ENCODE assay signal across 24 cellular contexts in the genomic region with DNA sequence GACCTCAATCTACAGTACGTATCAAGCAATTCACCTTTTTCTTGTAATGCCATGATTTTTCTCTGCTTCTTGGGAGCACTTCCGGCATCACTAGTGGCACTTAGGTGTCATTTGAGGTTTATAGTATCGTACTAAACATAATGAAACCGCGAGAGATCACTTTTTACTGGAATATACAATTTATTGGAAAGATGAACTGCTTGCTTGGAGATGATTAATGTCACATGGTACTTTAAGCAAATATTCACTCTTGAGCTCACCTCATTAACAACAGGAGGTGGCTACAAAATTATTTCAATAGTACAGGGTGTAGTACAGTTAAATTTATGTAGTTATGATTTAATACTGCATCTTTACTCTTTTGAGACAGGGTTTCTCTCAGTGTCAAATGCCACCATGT. TPM values are rescaled to one million over a fixed set of nuclear protein-coding genes. Genes with fewer than 3 reads are reported as not detected.
DNase-seq lines count a peak whose midpoint lies in the region; ATAC-seq and TF ChIP-seq lines count a peak whose summit lies in the region.
"Had no signal": no experiment of that assay in that cellular context is flagged by ENCODE, and none has a peak within 500 bp of the region (broad histone marks: within the 10 kb centered on the region; RNA-seq: fewer than 3 reads in every experiment).

No MANE protein-coding gene starts in this region.

- POLR2A ChIA-PET in HEK293T (lab: Yijun Ruan, JAX), result no interaction called here

- intact Hi-C loops in mucosa of descending colon (cut with DNase I, micrococcal nuclease), result no loop called here

- CTCF ChIA-PET in HEK293T (lab: Yijun Ruan, JAX), result interaction anchor here (0.6 to 1.1 kb wide), 2 partner anchors 9 to 62 kb away, joined by 3 to 4 read pairs; no protein-coding TSS in a partner anchor

- ATAC-seq in mucosa of descending colon, result peak; percentile 26
- ATAC-seq: activated CD8-positive, alpha-beta T cell treated with anti-CD3 and anti-CD28 coated beads for 36 hours; effector memory CD8-positive, alpha-beta T cell; left lobe of liver; naive thymus-derived CD4-positive, alpha-beta T cell; Panc1; T-cell had no signal

- no peaks in the 10 kb centered on the region for H3K9me3 ChIP-seq in mucosa of descending colon
- H3K9me3 ChIP-seq: BE2C, breast epithelium, colonic mucosa, esophagus squamous epithelium, upper lobe of left lung had no signal

- peaks cover 2% of the 10 kb centered on the region for H3K4me1 ChIP-seq in mucosa of descending colon (ENCODE audit: low read depth)
- H3K4me1 ChIP-seq: BE2C, breast epithelium, colonic mucosa, esophagus squamous epithelium, upper lobe of left lung had no signal

- TF ChIP-seq CTCF in mucosa of descending colon (IDR thresholded peaks at IDR 0.05), result no peak

- DNase-seq in NCI-H2107 treated with DMSO at 0.1 percent for 48 hours (lab: John Stamatoyannopoulos, UW; ENCODE audit: unreplicated experiment) (peak; percentile 72), NCI-H2107 (lab: John Stamatoyannopoulos, UW) (no peak), HEK293T (ENCODE audit: extremely low spot score) (no peak), NCI-H748 (lab: John Stamatoyannopoulos, UW; ENCODE audit: unreplicated experiment) (peak; percentile 71), mucosa of descending colon (no peak), amygdala (lab: John Stamatoyannopoulos, UW) (no peak), NCI-H446 treated with DMSO at 0.1 percent for 48 hours (lab: John Stamatoyannopoulos, UW) (no peak), mesenteric fat pad (ENCODE audit: low spot score) (no peak)
- DNase-seq: activated CD4-positive, alpha-beta T cell treated with anti-CD3 and anti-CD28 coated beads for 1 hour; activated CD8-positive, alpha-beta T cell treated with anti-CD3 and anti-CD28 coated beads for 36 hours; BE2C; colonic mucosa; DND-41; effector memory CD8-positive, alpha-beta T cell; esophagus squamous epithelium; GOT3; naive thymus-derived CD4-positive, alpha-beta T cell; NCI-H2171; T-cell; upper lobe of left lung had no signal

- no peaks in the 10 kb centered on the region for H3K36me3 ChIP-seq in mucosa of descending colon (ENCODE audit: low read depth)
- H3K36me3 ChIP-seq: BE2C, breast epithelium, colonic mucosa, esophagus squamous epithelium, upper lobe of left lung had no signal

- H3K4me3 ChIP-seq in mucosa of descending colon, result no peak overlapping the region
- H3K4me3 ChIP-seq: breast epithelium, colonic mucosa, esophagus squamous epithelium, smooth muscle cell, upper lobe of left lung had no signal

TF ChIP-seq in HEK293T, 16 proteins besides CTCF, POLR2A, EP300 and RAD21:
- TF ChIP-seq NFRKB (IDR thresholded peaks at IDR 0.05), result no peak
- peak; percentile 38; the same call in 1 of the 2 replicates for TF ChIP-seq CTBP1 (IDR thresholded peaks at IDR 0.05; ENCODE audit: borderline replicate concordance)
- TF ChIP-seq ELF4 (IDR thresholded peaks at IDR 0.05), result peak; percentile 27; the same call in 1 of the 2 replicates
- TF ChIP-seq, protein P1, sequence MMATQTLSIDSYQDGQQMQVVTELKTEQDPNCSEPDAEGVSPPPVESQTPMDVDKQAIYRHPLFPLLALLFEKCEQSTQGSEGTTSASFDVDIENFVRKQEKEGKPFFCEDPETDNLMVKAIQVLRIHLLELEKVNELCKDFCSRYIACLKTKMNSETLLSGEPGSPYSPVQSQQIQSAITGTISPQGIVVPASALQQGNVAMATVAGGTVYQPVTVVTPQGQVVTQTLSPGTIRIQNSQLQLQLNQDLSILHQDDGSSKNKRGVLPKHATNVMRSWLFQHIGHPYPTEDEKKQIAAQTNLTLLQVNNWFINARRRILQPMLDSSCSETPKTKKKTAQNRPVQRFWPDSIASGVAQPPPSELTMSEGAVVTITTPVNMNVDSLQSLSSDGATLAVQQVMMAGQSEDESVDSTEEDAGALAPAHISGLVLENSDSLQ (IDR thresholded peaks at IDR 0.05), result peak; percentile 72
- TF ChIP-seq SUZ12 (IDR thresholded peaks at IDR 0.05), result no peak

RNA-seq across cellular contexts. Expression of a gene that starts 11.5 kb away (rescaled TPM):
- total RNA-seq in mucosa of descending colon (10 to 100 TPM; 24.7 to 38.1 (median 32.2) TPM), mesenteric fat pad (24.3 TPM)

Comparison
In these comparisons a context has a peak if more than half of its experiments do, and no peak if none do; other contexts are left out.
1. DNase-seq: peak in NCI-H2107 treated with DMSO at 0.1 percent for 48 hours (single experiment) and NCI-H748 (single experiment); none in NCI-H2107 (single experiment), HEK293T (single experiment), mucosa of descending colon (0 of 3), amygdala (0 of 56), NCI-H446 treated with DMSO at 0.1 percent for 48 hours (single experiment) and mesenteric fat pad (single experiment).